ENCODE assay signal across 8 cellular contexts in genomic region chr10:4652111-4653010, GRCh38.
A peak's percentile ranks its signal among the peaks of the same experiment; 100 is the strongest.
DNase-seq lines count a peak whose midpoint lies in the region; ATAC-seq and TF ChIP-seq lines count a peak whose summit lies in the region.

No MANE protein-coding gene starts in this region.

- DNase-seq in stimulated activated naive CD4-positive, alpha-beta T cell treated with Interleukin-2 at 50 U/mL for 16 hours (lab: John Stamatoyannopoulos, UW): peak; percentile 55
- DNase-seq in stimulated activated naive CD4-positive, alpha-beta T cell (lab: John Stamatoyannopoulos, UW): no peak
- peak; percentile 54 for DNase-seq in epithelial cell of esophagus (ENCODE audit: low read depth)
- no peak for DNase-seq in vagina (ENCODE audit: extremely low spot score in 2 of 2)
- DNase-seq in NCI-H526 (lab: John Stamatoyannopoulos, UW): no peak
- DNase-seq in effector memory CD8-positive, alpha-beta T cell: no peak
- no peak for DNase-seq in tibial nerve (ENCODE audit: low spot score in 2 of 2)

- intact Hi-C loops in vagina (cut with DNase I): loop anchor here (10.0 kb wide), 2 partner anchors 408 to 1408 kb away; no protein-coding TSS in a partner anchor

- 76 to 84% methylated on average over 8 of the region's 8 CpGs for WGBS in tibial nerve, 2 donors

- H3K9me3 Mint-ChIP-seq in effector memory CD8-positive, alpha-beta T cell: no peaks in the 10 kb centered on the region

- H3K9me3 ChIP-seq in vagina (no peaks in the 10 kb centered on the region), tibial nerve (no peaks in the 10 kb centered on the region)

- H3K36me3 Mint-ChIP-seq in effector memory CD8-positive, alpha-beta T cell (ENCODE audit: insufficient read depth): no peaks in the 10 kb centered on the region

- no peaks in the 10 kb centered on the region for H3K27me3 Mint-ChIP-seq in effector memory CD8-positive, alpha-beta T cell

- H3K27ac Mint-ChIP-seq in effector memory CD8-positive, alpha-beta T cell: peak overlapping the region in 1 of 2 donors; percentile 10

- H3K4me1 Mint-ChIP-seq in effector memory CD8-positive, alpha-beta T cell (ENCODE audit: low read depth in 2 of 2): peaks cover 5 to 9% of the 10 kb centered on the region in 2 donors

- H3K4me3 ChIP-seq in epithelial cell of esophagus (ENCODE audit: low read length) (no peak overlapping the region), vagina (no peak overlapping the region), tibial nerve (no peak overlapping the region)

- no peaks in the 10 kb centered on the region for H3K36me3 ChIP-seq in vagina
- H3K36me3 ChIP-seq in tibial nerve: no peaks in the 10 kb centered on the region

- H3K27ac ChIP-seq in vagina: peak overlapping the region; percentile 50
- H3K27ac ChIP-seq in tibial nerve: no peak overlapping the region

- TF ChIP-seq POLR2A in vagina (IDR thresholded peaks at IDR 0.05): no peak
- no peak for TF ChIP-seq POLR2A in tibial nerve (IDR thresholded peaks at IDR 0.05)

- TF ChIP-seq CTCF in epithelial cell of esophagus (IDR thresholded peaks at IDR 0.05; ENCODE audit: insufficient read depth, low read depth, low read length, missing control alignments) (no peak), vagina (IDR thresholded peaks at IDR 0.05) (no peak), tibial nerve (IDR thresholded peaks at IDR 0.05) (no peak)

- H3K4me3 Mint-ChIP-seq in effector memory CD8-positive, alpha-beta T cell: peak overlapping the region in 1 of 2 donors; percentile 31

- no peaks in the 10 kb centered on the region for H3K27me3 ChIP-seq in vagina
- no peaks in the 10 kb centered on the region for H3K27me3 ChIP-seq in tibial nerve

- no peak for TF ChIP-seq EP300 in tibial nerve (IDR thresholded peaks at IDR 0.05)

- peaks cover 40% of the 10 kb centered on the region for H3K4me1 ChIP-seq in vagina
- H3K4me1 ChIP-seq in tibial nerve: peaks cover 0 to 27% (median 3%) of the 10 kb centered on the region in 4 donors

- ATAC-seq in HG03571 (IDR thresholded peaks at IDR 0.05; ENCODE audit: unreplicated experiment): peak; percentile 61
- no peak for ATAC-seq in effector memory CD8-positive, alpha-beta T cell (replicated peaks)

Comparison
In these comparisons a context has a peak if more than half of its experiments do, and no peak if none do; other contexts are left out.
1. DNase-seq: peak in stimulated activated naive CD4-positive, alpha-beta T cell treated with Interleukin-2 at 50 U/mL for 16 hours (single experiment) and epithelial cell of esophagus (single experiment); none in stimulated activated naive CD4-positive, alpha-beta T cell (0 of 6), vagina (0 of 2), NCI-H526 (0 of 2), effector memory CD8-positive, alpha-beta T cell (0 of 3) and tibial nerve (0 of 2).